Comparison of ENCODE assay signal across 1 cellular context in the genomic region with DNA sequence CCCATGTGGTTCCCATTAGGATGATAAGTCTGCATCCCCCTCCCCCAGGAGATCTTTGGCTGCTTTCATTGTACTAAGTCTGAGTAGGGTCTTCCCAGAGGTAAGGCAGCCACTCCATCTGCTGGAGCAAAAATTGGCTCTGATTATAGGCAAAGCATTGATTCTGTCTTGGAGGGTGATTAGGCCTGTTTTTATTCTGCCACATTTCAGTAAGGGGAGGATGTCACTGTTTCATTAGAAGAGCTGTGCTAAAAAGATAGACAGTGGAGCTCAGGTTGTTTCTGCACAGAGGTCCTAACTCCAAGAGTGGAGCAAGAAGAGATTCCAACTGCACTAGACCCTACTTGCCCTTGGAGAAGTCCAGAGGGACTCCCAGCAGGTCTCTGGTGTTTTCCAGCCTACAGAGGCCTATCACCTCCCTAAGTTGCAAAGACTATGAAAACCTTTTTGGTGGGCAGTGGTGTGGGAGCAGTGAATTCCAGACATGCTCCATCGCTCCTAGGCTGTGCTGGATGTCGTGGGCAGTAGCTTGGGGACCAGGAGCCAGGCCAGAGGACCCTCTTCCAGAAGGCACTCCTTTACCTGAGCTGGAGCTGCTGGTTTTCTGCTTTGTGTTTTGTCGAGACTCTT.
TF ChIP-seq lines count a peak whose summit lies in the region.

No MANE protein-coding gene starts in this region.

TF ChIP-seq in WTC11, 78 proteins besides CTCF, POLR2A, EP300 and RAD21 (continued from another document):
- no peak for TF ChIP-seq ZNF512 (CRISPR knock-in tag; IDR thresholded peaks at IDR 0.05; ENCODE audit: borderline replicate concordance)
